ENCODE assay signal across 14 cellular contexts in genomic region chr2:217551229-217551909, GRCh38.
DNase-seq lines count a peak whose midpoint lies in the region; ATAC-seq and TF ChIP-seq lines count a peak whose summit lies in the region.
"Had no signal": no experiment of that assay in that cellular context is flagged by ENCODE, and none has a peak within 500 bp of the region (broad histone marks: within the 10 kb centered on the region; RNA-seq: fewer than 3 reads in every experiment).

No MANE protein-coding gene starts in this region.

- no peak for ATAC-seq in effector memory CD8-positive, alpha-beta T cell (replicated peaks)
- ATAC-seq: activated naive CD8-positive, alpha-beta T cell treated with anti-CD3 and anti-CD28 coated beads, Interleukin-2, amount 50 U/mL, for 24 hours had no signal

- TF ChIP-seq CTCF in AG09319 (IDR thresholded peaks at IDR 0.05; ENCODE audit: low read depth, low read length), result no peak

- DNase-seq in AG09319 (ENCODE audit: extremely low read depth, low read depth) (peak; percentile 20), HT-29 (ENCODE audit: low spot score) (peak; percentile 78), astrocyte of the hippocampus (ENCODE audit: low read depth, low spot score) (peak; percentile 89), kidney tubule cell (ENCODE audit: low spot score) (peak; percentile 74), DMS153 treated with DMSO at 0.1 percent for 48 hours (lab: John Stamatoyannopoulos, UW; ENCODE audit: unreplicated experiment) (no peak), GDM1 (lab: John Stamatoyannopoulos, UW) (no peak)
- DNase-seq in stimulated activated CD4-positive, alpha-beta T cell treated with anti-CD3 and anti-CD28 coated beads, Interleukin-2, amount 100 ng/mL, for 24 hours, result no peak
- DNase-seq in effector memory CD8-positive, alpha-beta T cell, result no peak
- DNase-seq: activated CD4-positive, alpha-beta memory T cell treated with anti-CD3 and anti-CD28 coated beads, Interleukin-2, amount 10 ng/mL, durations not matched to agents 7 days and 5 days; activated naive CD8-positive, alpha-beta T cell treated with anti-CD3 and anti-CD28 coated beads, Interleukin-2, amount 50 U/mL, for 24 hours; CD4-positive, CD25-positive, alpha-beta regulatory T cell; left ventricle myocardium inferior; NCI-H446; transverse colon had no signal

- H3K4me1 Mint-ChIP-seq in effector memory CD8-positive, alpha-beta T cell (ENCODE audit: low read depth in 2 of 2), result no peaks in the 10 kb centered on the region
- H3K4me1 Mint-ChIP-seq: activated CD4-positive, alpha-beta memory T cell treated with anti-CD3 and anti-CD28 coated beads, Interleukin-2, amount 10 ng/mL, durations not matched to agents 7 days and 5 days had no signal

- no peaks in the 10 kb centered on the region for H3K9me3 Mint-ChIP-seq in effector memory CD8-positive, alpha-beta T cell
- H3K9me3 Mint-ChIP-seq: activated CD4-positive, alpha-beta memory T cell treated with anti-CD3 and anti-CD28 coated beads, Interleukin-2, amount 10 ng/mL, durations not matched to agents 7 days and 5 days had no signal

- no peaks in the 10 kb centered on the region for H3K36me3 Mint-ChIP-seq in effector memory CD8-positive, alpha-beta T cell (ENCODE audit: insufficient read depth)

- H3K27ac Mint-ChIP-seq in effector memory CD8-positive, alpha-beta T cell, result no peak overlapping the region
- H3K27ac Mint-ChIP-seq: activated CD4-positive, alpha-beta memory T cell treated with anti-CD3 and anti-CD28 coated beads, Interleukin-2, amount 10 ng/mL, durations not matched to agents 7 days and 5 days; activated naive CD8-positive, alpha-beta T cell treated with anti-CD3 and anti-CD28 coated beads, Interleukin-2, amount 50 U/mL, for 24 hours; CD4-positive, CD25-positive, alpha-beta regulatory T cell had no signal

- H3K4me3 Mint-ChIP-seq in effector memory CD8-positive, alpha-beta T cell, result no peak overlapping the region
- H3K4me3 Mint-ChIP-seq: activated CD4-positive, alpha-beta memory T cell treated with anti-CD3 and anti-CD28 coated beads, Interleukin-2, amount 10 ng/mL, durations not matched to agents 7 days and 5 days; activated naive CD8-positive, alpha-beta T cell treated with anti-CD3 and anti-CD28 coated beads, Interleukin-2, amount 50 U/mL, for 24 hours; CD4-positive, CD25-positive, alpha-beta regulatory T cell had no signal

- no peaks in the 10 kb centered on the region for H3K27me3 Mint-ChIP-seq in effector memory CD8-positive, alpha-beta T cell
- H3K27me3 Mint-ChIP-seq: activated CD4-positive, alpha-beta memory T cell treated with anti-CD3 and anti-CD28 coated beads, Interleukin-2, amount 10 ng/mL, durations not matched to agents 7 days and 5 days; activated naive CD8-positive, alpha-beta T cell treated with anti-CD3 and anti-CD28 coated beads, Interleukin-2, amount 50 U/mL, for 24 hours had no signal

Comparison
In these comparisons a context has a peak if more than half of its experiments do, and no peak if none do; other contexts are left out.
1. DNase-seq: peak in AG09319 (single experiment), HT-29 (single experiment), astrocyte of the hippocampus (single experiment) and kidney tubule cell (single experiment); none in DMS153 treated with DMSO at 0.1 percent for 48 hours (single experiment), GDM1 (single experiment), stimulated activated CD4-positive, alpha-beta T cell treated with anti-CD3 and anti-CD28 coated beads, Interleukin-2, amount 100 ng/mL, for 24 hours (0 of 2) and effector memory CD8-positive, alpha-beta T cell (0 of 3).